Comparison of ENCODE assay signal across 12 cellular contexts in the genomic region with DNA sequence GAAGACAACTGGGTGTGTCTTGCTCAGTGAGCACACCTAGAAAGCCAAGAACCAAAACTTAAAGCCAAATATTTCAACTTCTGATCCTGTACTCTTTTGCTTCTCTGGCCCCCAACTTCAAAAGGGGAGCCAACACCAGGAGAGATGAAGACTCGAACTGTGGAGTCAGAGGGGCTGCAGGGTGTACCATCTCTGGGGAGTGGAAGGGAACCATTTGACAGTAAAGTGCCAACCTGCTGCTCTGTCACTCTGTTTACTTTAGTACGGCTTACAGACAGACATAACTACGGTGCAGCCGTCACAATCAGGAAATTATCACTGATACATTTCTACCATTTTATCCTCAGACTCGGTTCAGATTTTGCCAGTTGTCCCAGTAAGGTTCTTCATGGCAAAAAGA. TPM values are rescaled to one million over a fixed set of nuclear protein-coding genes. Genes with fewer than 3 reads are reported as not detected.
DNase-seq lines count a peak whose midpoint lies in the region; ATAC-seq and TF ChIP-seq lines count a peak whose summit lies in the region.
"Had no signal": no experiment of that assay in that cellular context is flagged by ENCODE, and none has a peak within 500 bp of the region (broad histone marks: within the 10 kb centered on the region; RNA-seq: fewer than 3 reads in every experiment).

No MANE protein-coding gene starts in this region.

- no TSS peak for BruUV-seq in Caco-2 (replicated peaks; lab: Mats Ljungman, UMichigan)

- no peaks in the 10 kb centered on the region for H3K9me3 ChIP-seq in Caco-2
- no peaks in the 10 kb centered on the region for H3K9me3 ChIP-seq in HUES6 (ENCODE audit: control insufficient read depth, insufficient read depth, low read depth, low read length)
- no peaks in the 10 kb centered on the region for H3K9me3 ChIP-seq in adipocyte (ENCODE audit: control insufficient read depth, low read length)
- H3K9me3 ChIP-seq: SJCRH30 had no signal

- no peaks in the 10 kb centered on the region for H3K36me3 ChIP-seq in Caco-2 (ENCODE audit: control insufficient read depth, insufficient read depth, low read length)
- peaks cover 43% of the 10 kb centered on the region for H3K36me3 ChIP-seq in HUES6 (ENCODE audit: control insufficient read depth, insufficient read depth, low read length)
- peaks cover 17% of the 10 kb centered on the region for H3K36me3 ChIP-seq in adipocyte (ENCODE audit: control insufficient read depth, insufficient read depth, low read length, severe bottlenecking)

- ATAC-seq in GM19395 (IDR thresholded peaks at IDR 0.05; ENCODE audit: unreplicated experiment) (no peak), GM21423 (IDR thresholded peaks at IDR 0.05; ENCODE audit: unreplicated experiment) (no peak)

- H3K27me3 Mint-ChIP-seq in Caco-2 (ENCODE audit: insufficient read depth, unreplicated experiment): no peaks in the 10 kb centered on the region
- no peaks in the 10 kb centered on the region for H3K27me3 Mint-ChIP-seq in nephron (ENCODE audit: low read depth)

- POLR2A ChIA-PET in Caco-2 (lab: Charles Lee): no interaction called here

- peaks cover 10% of the 10 kb centered on the region for H3K4me1 Mint-ChIP-seq in Caco-2 (ENCODE audit: low read depth, unreplicated experiment)
- peaks cover 23% of the 10 kb centered on the region for H3K4me1 Mint-ChIP-seq in nephron

- peaks cover 17% of the 10 kb centered on the region for H3K4me1 ChIP-seq in Caco-2
- H3K4me1 ChIP-seq in HUES6 (ENCODE audit: control insufficient read depth, insufficient read depth, low read length): peaks cover 25% of the 10 kb centered on the region
- H3K4me1 ChIP-seq in adipocyte (ENCODE audit: control insufficient read depth, insufficient read depth, low read length): peaks cover 19% of the 10 kb centered on the region

- TF ChIP-seq CTCF in Caco-2 (IDR thresholded peaks at IDR 0.05; ENCODE audit: insufficient read depth in 1 of 2, low read depth in 1 of 2, low read length in 1 of 2, severe bottlenecking in 1 of 2, unreplicated experiment in 1 of 2) (no peak), nephron (IDR thresholded peaks at IDR 0.05; ENCODE audit: unreplicated experiment in 3 of 3) (no peak)

- H3K9ac ChIP-seq in HUES6 (ENCODE audit: low read length) (no peak overlapping the region), adipocyte (ENCODE audit: low read length) (no peak overlapping the region)

- intact Hi-C loops in Caco-2 (cut with micrococcal nuclease; ENCODE audit: unreplicated experiment): no loop called here

- H3K27me3 ChIP-seq in Caco-2 (replicated peaks; ENCODE audit: control insufficient read depth, insufficient read depth, low read length) (no peaks in the 10 kb centered on the region), HUES6 (ENCODE audit: control insufficient read depth, insufficient read depth, low read length) (no peaks in the 10 kb centered on the region), adipocyte (replicated peaks; ENCODE audit: control insufficient read depth, insufficient read depth, low read length) (no peaks in the 10 kb centered on the region)
- H3K27me3 ChIP-seq: SJCRH30 had no signal

- H3K27ac Mint-ChIP-seq in Caco-2 (ENCODE audit: unreplicated experiment): peak overlapping the region; percentile 98
- H3K27ac Mint-ChIP-seq in nephron: peak overlapping the region in 1 of 3 experiments; percentile 21

- H3K4me3 ChIP-seq in Caco-2 (ENCODE audit: low read depth, low read length): no peak overlapping the region
- peak overlapping the region; percentile 39; the same call in 1 of the 2 replicates for H3K4me3 ChIP-seq in HUES6 (ENCODE audit: low read depth, low read length)
- peak overlapping the region; percentile 99 for H3K4me3 ChIP-seq in adipocyte (ENCODE audit: low read length)

- CTCF ChIA-PET in Caco-2 (lab: Charles Lee): interaction anchor here (0.6 kb wide), 1 partner anchor 100 kb away, joined by 3 read pairs; no protein-coding TSS in a partner anchor

- H3K36me3 Mint-ChIP-seq in Caco-2 (ENCODE audit: insufficient read depth, unreplicated experiment): peaks cover 51% of the 10 kb centered on the region
- H3K36me3 Mint-ChIP-seq in nephron (ENCODE audit: low read depth): peaks cover 27% of the 10 kb centered on the region

- peak overlapping the region; percentile 99 for H3K4me3 Mint-ChIP-seq in Caco-2 (ENCODE audit: unreplicated experiment)
- peak overlapping the region; percentile 99 for H3K4me3 Mint-ChIP-seq in nephron

- DNase-seq in Caco-2 (no peak), adipocyte (ENCODE audit: low read depth) (no peak), NCI-H2029 (lab: John Stamatoyannopoulos, UW) (no peak), GM03348 (ENCODE audit: low spot score) (no peak)
- DNase-seq: cortex of kidney; NCI-H2029 treated with DMSO at 0.1 percent for 48 hours; SJCRH30; stimulated activated CD4-positive, alpha-beta T cell treated with anti-CD3 and anti-CD28 coated beads, Interleukin-2, amount 100 ng/mL, for 24 hours had no signal

- peaks cover 9% of the 10 kb centered on the region for H3K9me3 Mint-ChIP-seq in Caco-2 (ENCODE audit: unreplicated experiment)
- H3K9me3 Mint-ChIP-seq in nephron: peaks cover 7% of the 10 kb centered on the region

- H3K27ac ChIP-seq in HUES6 (ENCODE audit: low read depth, low read length): no peak overlapping the region
- H3K27ac ChIP-seq: SJCRH30 had no signal

RNA-seq across cellular contexts. Expression of gene FBXO22, which starts 1.6 kb away (rescaled TPM):
- total RNA-seq in Caco-2 (2022): 43.9 and 47.7 TPM in 2 replicates
